In the genomic region with DNA sequence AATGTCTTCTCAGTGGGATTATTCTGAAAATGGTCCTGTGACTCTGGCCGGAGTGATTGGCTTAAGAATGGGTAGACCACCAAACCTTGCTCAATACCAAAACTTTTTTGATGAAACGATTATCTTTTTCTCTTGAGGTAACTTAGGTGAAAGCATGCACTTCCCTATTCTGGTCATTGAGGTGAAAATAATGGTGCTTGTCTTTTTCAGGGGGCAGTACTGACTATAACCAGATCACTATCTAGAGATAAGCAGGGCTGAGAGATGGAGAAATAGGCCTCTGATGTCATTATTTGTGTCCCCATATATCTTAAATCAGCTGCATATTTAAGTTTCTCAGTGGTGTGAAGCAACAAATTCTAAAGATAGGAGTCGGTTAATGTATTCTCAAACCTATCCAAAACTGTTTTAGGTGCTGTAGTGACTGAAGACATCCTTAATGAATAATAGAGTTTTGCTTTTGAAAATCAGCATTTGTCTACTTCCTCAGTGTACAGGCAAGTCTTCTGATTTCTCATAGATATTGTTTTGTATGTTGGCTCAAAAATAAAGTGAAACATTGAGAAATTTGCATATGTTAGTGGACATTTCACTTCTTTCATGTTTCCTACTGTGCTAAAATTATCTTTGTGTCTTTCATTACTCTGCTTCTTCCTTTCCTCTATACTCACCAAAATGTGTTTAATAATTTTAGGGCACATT, we compare ENCODE assay signal across 15 cellular contexts.
DNase-seq lines count a peak whose midpoint lies in the region; ATAC-seq and TF ChIP-seq lines count a peak whose summit lies in the region.
"Had no signal": no experiment of that assay in that cellular context is flagged by ENCODE, and none has a peak within 500 bp of the region (broad histone marks: within the 10 kb centered on the region; RNA-seq: fewer than 3 reads in every experiment).

No MANE protein-coding gene starts in this region.

- no peak overlapping the region for H3K27ac ChIP-seq in breast epithelium
- H3K27ac ChIP-seq in right atrium auricular region = no peak overlapping the region

- H3K4me1 ChIP-seq in breast epithelium (no peaks in the 10 kb centered on the region), right atrium auricular region (no peaks in the 10 kb centered on the region)

- H3K36me3 ChIP-seq in breast epithelium = no peaks in the 10 kb centered on the region
- H3K36me3 ChIP-seq in right atrium auricular region = no peaks in the 10 kb centered on the region

- TF ChIP-seq CTCF in breast epithelium (IDR thresholded peaks at IDR 0.05) = no peak
- TF ChIP-seq CTCF in right atrium auricular region (IDR thresholded peaks at IDR 0.05) = no peak

- DNase-seq in COLO829 (ENCODE audit: low spot score) = no peak
- DNase-seq in breast epithelium (ENCODE audit: low spot score in 2 of 2) = no peak
- DNase-seq in right atrium auricular region (ENCODE audit: low spot score) = no peak
- DNase-seq in HCEC 1CT = no peak
- DNase-seq: activated CD4-positive, CD25-positive, alpha-beta regulatory T cell treated with anti-CD3 and anti-CD28 coated beads, Interleukin-2, amount 50 U/mL, for 72 hours; activated naive CD4-positive, alpha-beta T cell treated with anti-CD3 and anti-CD28 coated beads for 36 hours; cortex of kidney; Kasumi-1; NCI-H446; SHP77; stimulated activated naive CD4-positive, alpha-beta T cell had no signal

- TF ChIP-seq POLR2A in breast epithelium (IDR thresholded peaks at IDR 0.05) = no peak

- H3K9me3 ChIP-seq in breast epithelium = peaks cover 0 to 5% of the 10 kb centered on the region in 2 donors
- no peaks in the 10 kb centered on the region for H3K9me3 ChIP-seq in right atrium auricular region

- ATAC-seq in GM19035 (IDR thresholded peaks at IDR 0.05; ENCODE audit: unreplicated experiment) (peak; percentile 72), GM21825 (IDR thresholded peaks at IDR 0.05; ENCODE audit: unreplicated experiment) (peak; percentile 95), HG03175 (IDR thresholded peaks at IDR 0.05; ENCODE audit: unreplicated experiment) (peak; percentile 87)
- ATAC-seq: left lobe of liver had no signal

- H3K4me3 ChIP-seq in breast epithelium (no peak overlapping the region), right atrium auricular region (no peak overlapping the region)

- H3K27me3 ChIP-seq in breast epithelium (no peaks in the 10 kb centered on the region), right atrium auricular region (no peaks in the 10 kb centered on the region)

- intact Hi-C loops in breast epithelium (cut with DNase I; ENCODE audit: low total_unique reads) = no loop called here
